Comparison of ENCODE assay signal across 1 cellular context in the genomic region with DNA sequence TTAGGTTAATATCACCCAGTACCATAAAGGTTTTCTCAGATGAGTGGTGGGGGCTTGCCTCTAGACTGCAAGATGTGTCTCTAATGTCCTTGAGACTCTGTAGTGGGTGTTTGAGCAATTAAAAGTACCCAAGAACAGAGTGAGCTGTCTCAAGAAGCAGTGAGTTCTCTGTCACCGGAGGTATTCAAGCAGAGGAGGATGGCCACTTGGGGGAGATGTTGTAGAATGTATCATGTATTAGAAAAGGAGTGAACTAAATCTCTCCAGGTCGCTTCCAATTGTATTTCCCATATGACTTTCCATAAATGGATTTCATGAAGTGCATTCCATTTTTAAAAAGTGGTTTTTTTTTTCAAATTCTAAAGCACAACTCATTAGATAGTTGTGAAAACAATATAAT.
TF ChIP-seq lines count a peak whose summit lies in the region.

No MANE protein-coding gene starts in this region.

TF ChIP-seq in HEK293, 187 proteins besides CTCF, POLR2A, EP300 and RAD21 (continued from another document):
- TF ChIP-seq, protein P1, sequence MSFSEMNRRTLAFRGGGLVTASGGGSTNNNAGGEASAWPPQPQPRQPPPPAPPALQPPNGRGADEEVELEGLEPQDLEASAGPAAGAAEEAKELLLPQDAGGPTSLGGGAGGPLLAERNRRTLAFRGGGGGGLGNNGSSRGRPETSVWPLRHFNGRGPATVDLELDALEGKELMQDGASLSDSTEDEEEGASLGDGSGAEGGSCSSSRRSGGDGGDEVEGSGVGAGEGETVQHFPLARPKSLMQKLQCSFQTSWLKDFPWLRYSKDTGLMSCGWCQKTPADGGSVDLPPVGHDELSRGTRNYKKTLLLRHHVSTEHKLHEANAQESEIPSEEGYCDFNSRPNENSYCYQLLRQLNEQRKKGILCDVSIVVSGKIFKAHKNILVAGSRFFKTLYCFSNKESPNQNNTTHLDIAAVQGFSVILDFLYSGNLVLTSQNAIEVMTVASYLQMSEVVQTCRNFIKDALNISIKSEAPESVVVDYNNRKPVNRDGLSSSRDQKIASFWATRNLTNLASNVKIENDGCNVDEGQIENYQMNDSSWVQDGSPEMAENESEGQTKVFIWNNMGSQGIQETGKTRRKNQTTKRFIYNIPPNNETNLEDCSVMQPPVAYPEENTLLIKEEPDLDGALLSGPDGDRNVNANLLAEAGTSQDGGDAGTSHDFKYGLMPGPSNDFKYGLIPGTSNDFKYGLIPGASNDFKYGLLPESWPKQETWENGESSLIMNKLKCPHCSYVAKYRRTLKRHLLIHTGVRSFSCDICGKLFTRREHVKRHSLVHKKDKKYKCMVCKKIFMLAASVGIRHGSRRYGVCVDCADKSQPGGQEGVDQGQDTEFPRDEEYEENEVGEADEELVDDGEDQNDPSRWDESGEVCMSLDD (tag by site-specific recombination; IDR thresholded peaks at IDR 0.05): no peak
